1 cellular context compared by ENCODE assay signal in genomic region chr5:132180134-132180745, GRCh38.
A peak's percentile ranks its signal among the peaks of the same experiment; 100 is the strongest.
TF ChIP-seq lines count a peak whose summit lies in the region.

No MANE protein-coding gene starts in this region.

TF ChIP-seq in K562, 482 proteins besides CTCF, POLR2A, EP300 and RAD21 (continued from another document and continues in another):
- TF ChIP-seq TRIM25 (IDR thresholded peaks at IDR 0.05; ENCODE audit: borderline replicate concordance) (no peak), PTRF (tag; IDR thresholded peaks at IDR 0.05) (no peak), MEF2D (tag; conservative IDR thresholded peaks at IDR 0.05; ENCODE audit: low read depth) (no peak), ZNF589 (CRISPR knock-in tag; IDR thresholded peaks at IDR 0.05; ENCODE audit: low read depth) (no peak), E2F3 (CRISPR knock-in tag; IDR thresholded peaks at IDR 0.05) (no peak), SAP30 (IDR thresholded peaks at IDR 0.05; ENCODE audit: borderline replicate concordance, insufficient read depth, low read depth, low read length, poor library complexity, severe bottlenecking) (no peak), KLF10 (CRISPR knock-in tag; IDR thresholded peaks at IDR 0.05) (no peak), FOXP4 (CRISPR knock-in tag; IDR thresholded peaks at IDR 0.05; ENCODE audit: borderline replicate concordance) (no peak), SNRNP70 (optimal IDR thresholded peaks at IDR 0.05; ENCODE audit: low read depth, low read length) (no peak), LEF1 (IDR thresholded peaks at IDR 0.05) (no peak), FUS (optimal IDR thresholded peaks at IDR 0.05; ENCODE audit: low read depth, low read length) (no peak), ZNF76 (CRISPR knock-in tag; IDR thresholded peaks at IDR 0.05; ENCODE audit: borderline replicate concordance) (no peak), CHCHD3 (CRISPR knock-in tag; IDR thresholded peaks at IDR 0.05) (no peak), NELFE (IDR thresholded peaks at IDR 0.05; ENCODE audit: insufficient read depth, insufficient read length) (no peak), SMARCA5 (IDR thresholded peaks at IDR 0.05) (no peak), NR4A1 (CRISPR knock-in tag; IDR thresholded peaks at IDR 0.05) (no peak), NR4A1 (tag; IDR thresholded peaks at IDR 0.05) (no peak), NFRKB (IDR thresholded peaks at IDR 0.05; ENCODE audit: low read depth) (0 out of 2 replicates have a peak, but pooled peaks have one; percentile 46), TAF15 (IDR thresholded peaks at IDR 0.05; ENCODE audit: low read depth, low read length) (no peak), E2F1 (CRISPR knock-in tag; IDR thresholded peaks at IDR 0.05) (no peak), POLR2AphosphoS5 (IDR thresholded peaks at IDR 0.05; ENCODE audit: control insufficient read depth, insufficient read depth, low read depth, low read length) (0 out of 2 replicates have a peak, but pooled peaks have one; percentile 23), POU5F1 (IDR thresholded peaks at IDR 0.05; ENCODE audit: borderline replicate concordance, low read depth, low read length, partially characterized antibody) (no peak), NFYB (IDR thresholded peaks at IDR 0.05; ENCODE audit: extremely low read depth, insufficient read length) (no peak), PRPF4 (IDR thresholded peaks at IDR 0.05; ENCODE audit: insufficient read depth, low read depth, low read length, poor library complexity, severe bottlenecking) (no peak), ZNF146 (CRISPR knock-in tag; IDR thresholded peaks at IDR 0.05; ENCODE audit: unreplicated experiment) (no peak), ZBTB1 (CRISPR knock-in tag; IDR thresholded peaks at IDR 0.05; ENCODE audit: borderline replicate concordance, low read depth) (no peak), NCOA4 (IDR thresholded peaks at IDR 0.05; ENCODE audit: partially characterized antibody) (no peak), ZFP1 (CRISPR knock-in tag; IDR thresholded peaks at IDR 0.05) (no peak), NCOA1 (IDR thresholded peaks at IDR 0.05; ENCODE audit: low read depth) (no peak), ELF2 (CRISPR knock-in tag; IDR thresholded peaks at IDR 0.05) (no peak), ZNF384 (IDR thresholded peaks at IDR 0.05; ENCODE audit: low read depth, low read length) (peak; percentile 99), TBL1XR1 (IDR thresholded peaks at IDR 0.05; ENCODE audit: low read length in 2 of 2) (0 out of 4 replicates have a peak, but pooled peaks of 1 of the 2 experiments have one; percentile 16), SFPQ (IDR thresholded peaks at IDR 0.05; ENCODE audit: low read depth, low read length) (no peak), ZNF184 (CRISPR knock-in tag; IDR thresholded peaks at IDR 0.05) (no peak), GTF2E2 (tag; IDR thresholded peaks at IDR 0.05) (no peak), BMI1 (IDR thresholded peaks at IDR 0.05; ENCODE audit: low read length) (no peak), C11orf30 (IDR thresholded peaks at IDR 0.05; ENCODE audit: low read depth) (no peak), ZFP36 (IDR thresholded peaks at IDR 0.05; ENCODE audit: low read depth, low read length, partially characterized antibody) (no peak), DEAF1 (CRISPR knock-in tag; IDR thresholded peaks at IDR 0.05) (peak; percentile 48; the same call in 1 of the 2 replicates), ZFP30 (CRISPR knock-in tag; IDR thresholded peaks at IDR 0.05; ENCODE audit: borderline replicate concordance) (no peak), ZNF75A (CRISPR knock-in tag; IDR thresholded peaks at IDR 0.05) (no peak), FOXA3 (CRISPR knock-in tag; conservative IDR thresholded peaks at IDR 0.05 in 1 of 2, IDR thresholded peaks at IDR 0.05 in 1 of 2) (no peak), HMGN3 (IDR thresholded peaks at IDR 0.05; ENCODE audit: borderline replicate concordance, extremely low read depth, insufficient read length, low read depth, low read length) (no peak), ZNF239 (CRISPR knock-in tag; IDR thresholded peaks at IDR 0.05) (no peak), ZBTB2 (IDR thresholded peaks at IDR 0.05) (no peak), ZBTB33 (CRISPR knock-in tag; IDR thresholded peaks at IDR 0.05) (no peak), NBN (IDR thresholded peaks at IDR 0.05; ENCODE audit: low read depth) (peak; percentile 79; the same call in 1 of the 2 replicates), RREB1 (CRISPR knock-in tag; IDR thresholded peaks at IDR 0.05) (no peak)
